20 cellular contexts compared by ENCODE assay signal in genomic region chr10:3977761-3978160, GRCh38.
"Had no signal": no experiment of that assay in that cellular context is flagged by ENCODE, and none has a peak within 500 bp of the region (broad histone marks: within the 10 kb centered on the region; RNA-seq: fewer than 3 reads in every experiment).

No MANE protein-coding gene starts in this region.

- H3K27me3 ChIP-seq: adrenal gland, cardiac muscle cell, gastrocnemius medialis, heart left ventricle, neutrophil, stomach had no signal

- H3K36me3 ChIP-seq: adrenal gland, cardiac muscle cell, gastrocnemius medialis, heart left ventricle, neutrophil, stomach, thoracic aorta had no signal

- DNase-seq: activated CD4-positive, alpha-beta T cell treated with anti-CD3 and anti-CD28 coated beads for 36 hours; activated CD4-positive, alpha-beta T cell treated with anti-CD3 and anti-CD28 coated beads, Interleukin-2, amount 50 U/mL, for 48 hours; activated gamma-delta T cell treated with Interleukin-2 at 50 U/mL for 16 hours; adrenal gland; erythroblast; gastrocnemius medialis; heart left ventricle; mesendoderm; naive thymus-derived CD8-positive, alpha-beta T cell; stimulated activated CD4-positive, alpha-beta T cell treated with anti-CD3 and anti-CD28 coated beads, Interleukin-15, amount 100 ng/mL, for 24 hours; stimulated activated CD4-positive, alpha-beta T cell treated with anti-CD3 and anti-CD28 coated beads, Interleukin-2, amount 100 ng/mL, for 48 hours; stomach had no signal

- H3K9me3 ChIP-seq: adrenal gland, gastrocnemius medialis, neutrophil, stomach, thoracic aorta had no signal

- H3K27me3 Mint-ChIP-seq: activated CD4-positive, alpha-beta T cell treated with anti-CD3 and anti-CD28 coated beads for 36 hours; naive thymus-derived CD8-positive, alpha-beta T cell had no signal

- H3K4me3 Mint-ChIP-seq: activated CD4-positive, alpha-beta T cell treated with anti-CD3 and anti-CD28 coated beads for 36 hours; activated T-helper 1 cell treated with anti-CD3 and anti-CD28 coated beads, Interleukin-12 subunit alpha, Interleukin-12 subunit beta, Interleukin-2, Interleukin-4 antibody, amounts not matched to agents 30 ng/mL and 10 ng/mL and 1 ng/mL, durations not matched to agents 14 hours and 24 hours and 36 hours; naive thymus-derived CD8-positive, alpha-beta T cell; T-helper 2 cell treated with Interferon-gamma antibody and Interleukin-4, amounts not matched to agents 5 μg/mL and 100 μg/mL, for 36 hours had no signal

- H3K27ac Mint-ChIP-seq: activated CD4-positive, alpha-beta T cell treated with anti-CD3 and anti-CD28 coated beads for 36 hours; activated naive CD4-positive, alpha-beta T cell treated with anti-CD3 and anti-CD28 coated beads, Interleukin-2, amount 50 U/mL, for 72 hours; activated T-helper 1 cell treated with anti-CD3 and anti-CD28 coated beads, Interleukin-12 subunit alpha, Interleukin-12 subunit beta, Interleukin-2, Interleukin-4 antibody, amounts not matched to agents 30 ng/mL and 10 ng/mL and 1 ng/mL, durations not matched to agents 14 hours and 24 hours and 36 hours; naive thymus-derived CD8-positive, alpha-beta T cell; T-helper 2 cell treated with Interferon-gamma antibody and Interleukin-4, amounts not matched to agents 5 μg/mL and 100 μg/mL, for 36 hours had no signal

- H3K4me1 ChIP-seq: adrenal gland, gastrocnemius medialis had no signal

- H3K4me3 ChIP-seq: adrenal gland, cardiac muscle cell, gastrocnemius medialis, heart left ventricle, SK-N-MC, stomach, thoracic aorta had no signal

- H3K27ac ChIP-seq: adrenal gland, cardiac muscle cell, gastrocnemius medialis, heart left ventricle, neutrophil, SK-N-MC, stomach, thoracic aorta had no signal

- FAIRE-seq: TTC549 had no signal
